1 cellular context compared by ENCODE assay signal in the genomic region with DNA sequence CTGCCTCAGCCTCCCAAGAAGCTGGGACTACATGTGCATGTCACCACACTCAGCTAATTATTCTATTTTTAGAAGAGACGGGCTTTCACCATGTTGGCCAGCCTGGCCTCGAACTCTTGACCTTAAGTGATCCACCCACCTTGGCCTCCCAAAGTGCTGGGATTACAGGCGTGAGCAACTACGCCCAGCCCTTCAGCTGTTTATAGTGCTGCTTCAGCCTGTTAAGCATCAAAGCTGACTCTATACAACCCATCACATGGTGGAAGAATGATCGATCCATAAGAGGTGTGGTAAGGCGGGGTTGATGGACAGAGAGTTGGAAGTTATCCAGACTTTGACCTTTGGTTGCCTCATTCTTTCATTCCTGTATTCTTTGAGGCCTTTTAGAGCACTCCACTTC.
TF ChIP-seq lines count a peak whose summit lies in the region.

No MANE protein-coding gene starts in this region.

TF ChIP-seq in HepG2, 621 proteins besides CTCF, POLR2A, EP300 and RAD21 (continued from another document and continues in another):
- TF ChIP-seq HMGXB3 (CRISPR knock-in tag; IDR thresholded peaks at IDR 0.05; ENCODE audit: borderline replicate concordance) (0 out of 2 replicates have a peak, but pooled peaks have one; percentile 25), ZNF326 (CRISPR knock-in tag; IDR thresholded peaks at IDR 0.05; ENCODE audit: borderline replicate concordance) (no peak), ZNF629 (CRISPR knock-in tag; conservative IDR thresholded peaks at IDR 0.05) (peak; percentile 13; the same call in 1 of the 2 replicates), ZNF253 (CRISPR knock-in tag; IDR thresholded peaks at IDR 0.05; ENCODE audit: borderline replicate concordance) (no peak), ZNF510 (CRISPR knock-in tag; IDR thresholded peaks at IDR 0.05; ENCODE audit: low read depth) (no peak), AGO2 (optimal IDR thresholded peaks at IDR 0.05; ENCODE audit: low read depth, low read length) (no peak), ARNT2 (CRISPR knock-in tag; IDR thresholded peaks at IDR 0.05; ENCODE audit: low read depth) (no peak), HNF4G (IDR thresholded peaks at IDR 0.05; ENCODE audit: borderline replicate concordance, low read depth, low read length) (peak; percentile 90), HNF4G (CRISPR knock-in tag; IDR thresholded peaks at IDR 0.05; ENCODE audit: borderline replicate concordance, low read depth) (peak; percentile 78; the same call in 1 of the 2 replicates), FLYWCH1 (CRISPR knock-in tag; IDR thresholded peaks at IDR 0.05) (no peak), MED1 (CRISPR knock-in tag; IDR thresholded peaks at IDR 0.05) (peak; percentile 52), ZNF614 (CRISPR knock-in tag; IDR thresholded peaks at IDR 0.05; ENCODE audit: borderline replicate concordance) (peak; percentile 68; the same call in 1 of the 2 replicates), RELA (CRISPR knock-in tag; IDR thresholded peaks at IDR 0.05) (no peak), NFIC (IDR thresholded peaks at IDR 0.05; ENCODE audit: low read length) (peak; percentile 72), CSRNP2 (CRISPR knock-in tag; conservative IDR thresholded peaks at IDR 0.05; ENCODE audit: low read depth) (no peak), ZNF878 (CRISPR knock-in tag; IDR thresholded peaks at IDR 0.05) (peak; percentile 47; the same call in 1 of the 2 replicates), RBM39 (IDR thresholded peaks at IDR 0.05; ENCODE audit: low read depth, low read length, poor library complexity, severe bottlenecking) (no peak), JUN (CRISPR knock-in tag; IDR thresholded peaks at IDR 0.05) (no peak), ZNF546 (CRISPR knock-in tag; conservative IDR thresholded peaks at IDR 0.05) (no peak), ETS1 (CRISPR knock-in tag; IDR thresholded peaks at IDR 0.05) (no peak), PHF21A (CRISPR knock-in tag; IDR thresholded peaks at IDR 0.05) (peak; percentile 53; the same call in 1 of the 2 replicates), SALL1 (CRISPR knock-in tag; IDR thresholded peaks at IDR 0.05) (peak; percentile 90), PREB (CRISPR knock-in tag; IDR thresholded peaks at IDR 0.05) (no peak), KLF6 (CRISPR knock-in tag; IDR thresholded peaks at IDR 0.05) (0 out of 2 replicates have a peak, but pooled peaks have one; percentile 61), ZNF572 (CRISPR knock-in tag; IDR thresholded peaks at IDR 0.05) (no peak), TSC22D2 (CRISPR knock-in tag; IDR thresholded peaks at IDR 0.05; ENCODE audit: borderline replicate concordance) (no peak), RFXANK (CRISPR knock-in tag; IDR thresholded peaks at IDR 0.05) (no peak), ZBTB7A (CRISPR knock-in tag; IDR thresholded peaks at IDR 0.05) (no peak), FOXM1 (CRISPR knock-in tag; IDR thresholded peaks at IDR 0.05) (no peak), ZMAT3 (CRISPR knock-in tag; conservative IDR thresholded peaks at IDR 0.05) (no peak), SRF (IDR thresholded peaks at IDR 0.05; ENCODE audit: low read depth, low read length) (no peak), ZFY (CRISPR knock-in tag; IDR thresholded peaks at IDR 0.05) (no peak), TARDBP (CRISPR knock-in tag; IDR thresholded peaks at IDR 0.05) (peak; percentile 78), LCORL (IDR thresholded peaks at IDR 0.05) (no peak), LCORL (CRISPR knock-in tag; IDR thresholded peaks at IDR 0.05) (peak; percentile 60; the same call in 1 of the 2 replicates), ZNF788 (CRISPR knock-in tag; IDR thresholded peaks at IDR 0.05; ENCODE audit: borderline replicate concordance) (no peak), PITX1 (CRISPR knock-in tag; IDR thresholded peaks at IDR 0.05) (peak; percentile 85), TFAP4 (IDR thresholded peaks at IDR 0.05; ENCODE audit: borderline replicate concordance, low read depth) (peak; percentile 87; the same call in 1 of the 2 replicates), PHF8 (CRISPR knock-in tag; IDR thresholded peaks at IDR 0.05) (no peak), MIER2 (CRISPR knock-in tag; IDR thresholded peaks at IDR 0.05) (peak; percentile 27; the same call in 1 of the 2 replicates), POGZ (CRISPR knock-in tag; IDR thresholded peaks at IDR 0.05) (peak; percentile 69; the same call in 1 of the 2 replicates), KAT8 (CRISPR knock-in tag; IDR thresholded peaks at IDR 0.05) (peak; percentile 81), ZHX1 (CRISPR knock-in tag; IDR thresholded peaks at IDR 0.05; ENCODE audit: low read depth) (no peak), ZNF251 (CRISPR knock-in tag; IDR thresholded peaks at IDR 0.05) (no peak), SUZ12 (IDR thresholded peaks at IDR 0.05; ENCODE audit: low read depth, low read length) (no peak)
- TF ChIP-seq, protein P1, sequence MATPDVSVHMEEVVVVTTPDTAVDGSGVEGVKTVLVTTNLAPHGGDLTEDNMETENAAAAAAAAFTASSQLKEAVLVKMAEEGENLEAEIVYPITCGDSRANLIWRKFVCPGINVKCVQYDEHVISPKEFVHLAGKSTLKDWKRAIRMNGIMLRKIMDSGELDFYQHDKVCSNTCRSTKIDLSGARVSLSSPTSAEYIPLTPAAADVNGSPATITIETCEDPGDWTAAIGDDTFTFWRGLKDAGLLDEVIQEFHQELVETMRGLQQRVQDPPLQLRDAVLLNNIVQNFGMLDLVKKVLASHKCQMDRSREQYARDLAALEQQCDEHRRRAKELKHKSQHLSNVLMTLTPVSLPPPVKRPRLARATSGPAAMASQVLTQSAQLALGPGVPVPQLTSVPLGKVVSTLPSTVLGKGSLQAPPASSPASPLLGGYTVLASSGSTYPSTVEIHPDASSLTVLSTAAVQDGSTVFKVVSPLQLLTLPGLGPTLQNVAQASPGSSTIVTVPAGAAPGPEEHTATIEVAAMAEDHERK (CRISPR knock-in tag; IDR thresholded peaks at IDR 0.05; ENCODE audit: low read depth) = no peak
- TF ChIP-seq, protein P2, sequence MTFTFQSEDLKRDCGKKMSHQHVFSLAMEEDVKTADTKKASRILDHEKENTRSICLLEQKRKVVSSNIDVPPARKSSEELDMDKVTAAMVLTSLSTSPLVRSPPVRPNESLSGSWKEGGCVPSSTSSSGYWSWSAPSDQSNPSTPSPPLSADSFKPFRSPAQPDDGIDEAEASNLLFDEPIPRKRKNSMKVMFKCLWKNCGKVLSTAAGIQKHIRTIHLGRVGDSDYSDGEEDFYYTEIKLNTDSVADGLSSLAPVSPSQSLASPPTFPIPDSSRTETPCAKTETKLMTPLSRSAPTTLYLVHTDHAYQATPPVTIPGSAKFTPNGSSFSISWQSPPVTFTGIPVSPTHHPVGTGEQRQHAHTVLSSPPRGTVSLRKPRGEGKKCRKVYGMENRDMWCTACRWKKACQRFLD (CRISPR knock-in tag; IDR thresholded peaks at IDR 0.05; ENCODE audit: borderline replicate concordance) = no peak
- TF ChIP-seq, protein P3, sequence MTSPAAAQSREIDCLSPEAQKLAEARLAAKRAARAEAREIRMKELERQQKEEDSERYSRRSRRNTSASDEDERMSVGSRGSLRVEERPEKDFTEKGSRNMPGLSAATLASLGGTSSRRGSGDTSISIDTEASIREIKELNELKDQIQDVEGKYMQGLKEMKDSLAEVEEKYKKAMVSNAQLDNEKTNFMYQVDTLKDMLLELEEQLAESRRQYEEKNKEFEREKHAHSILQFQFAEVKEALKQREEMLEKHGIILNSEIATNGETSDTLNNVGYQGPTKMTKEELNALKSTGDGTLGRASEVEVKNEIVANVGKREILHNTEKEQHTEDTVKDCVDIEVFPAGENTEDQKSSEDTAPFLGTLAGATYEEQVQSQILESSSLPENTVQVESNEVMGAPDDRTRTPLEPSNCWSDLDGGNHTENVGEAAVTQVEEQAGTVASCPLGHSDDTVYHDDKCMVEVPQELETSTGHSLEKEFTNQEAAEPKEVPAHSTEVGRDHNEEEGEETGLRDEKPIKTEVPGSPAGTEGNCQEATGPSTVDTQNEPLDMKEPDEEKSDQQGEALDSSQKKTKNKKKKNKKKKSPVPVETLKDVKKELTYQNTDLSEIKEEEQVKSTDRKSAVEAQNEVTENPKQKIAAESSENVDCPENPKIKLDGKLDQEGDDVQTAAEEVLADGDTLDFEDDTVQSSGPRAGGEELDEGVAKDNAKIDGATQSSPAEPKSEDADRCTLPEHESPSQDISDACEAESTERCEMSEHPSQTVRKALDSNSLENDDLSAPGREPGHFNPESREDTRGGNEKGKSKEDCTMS (CRISPR knock-in tag; conservative IDR thresholded peaks at IDR 0.05) = no peak
